1 cellular context compared by ENCODE assay signal in genomic region chr4:73872331-73873108, GRCh38.
TF ChIP-seq lines count a peak whose summit lies in the region.

No MANE protein-coding gene starts in this region.

TF ChIP-seq in WTC11, 78 proteins besides CTCF, POLR2A, EP300 and RAD21 (continued from another document):
- TF ChIP-seq, protein P1, sequence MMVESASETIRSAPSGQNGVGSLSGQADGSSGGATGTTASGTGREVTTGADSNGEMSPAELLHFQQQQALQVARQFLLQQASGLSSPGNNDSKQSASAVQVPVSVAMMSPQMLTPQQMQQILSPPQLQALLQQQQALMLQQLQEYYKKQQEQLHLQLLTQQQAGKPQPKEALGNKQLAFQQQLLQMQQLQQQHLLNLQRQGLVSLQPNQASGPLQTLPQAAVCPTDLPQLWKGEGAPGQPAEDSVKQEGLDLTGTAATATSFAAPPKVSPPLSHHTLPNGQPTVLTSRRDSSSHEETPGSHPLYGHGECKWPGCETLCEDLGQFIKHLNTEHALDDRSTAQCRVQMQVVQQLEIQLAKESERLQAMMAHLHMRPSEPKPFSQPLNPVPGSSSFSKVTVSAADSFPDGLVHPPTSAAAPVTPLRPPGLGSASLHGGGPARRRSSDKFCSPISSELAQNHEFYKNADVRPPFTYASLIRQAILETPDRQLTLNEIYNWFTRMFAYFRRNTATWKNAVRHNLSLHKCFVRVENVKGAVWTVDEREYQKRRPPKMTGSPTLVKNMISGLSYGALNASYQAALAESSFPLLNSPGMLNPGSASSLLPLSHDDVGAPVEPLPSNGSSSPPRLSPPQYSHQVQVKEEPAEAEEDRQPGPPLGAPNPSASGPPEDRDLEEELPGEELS (CRISPR knock-in tag; IDR thresholded peaks at IDR 0.05), result no peak
- no peak for TF ChIP-seq ZNF423 (CRISPR knock-in tag; IDR thresholded peaks at IDR 0.05)
- TF ChIP-seq CBFB (CRISPR knock-in tag; IDR thresholded peaks at IDR 0.05; ENCODE audit: low read depth), result no peak
- TF ChIP-seq CREM (CRISPR knock-in tag; IDR thresholded peaks at IDR 0.05), result no peak
- TF ChIP-seq, protein P2, sequence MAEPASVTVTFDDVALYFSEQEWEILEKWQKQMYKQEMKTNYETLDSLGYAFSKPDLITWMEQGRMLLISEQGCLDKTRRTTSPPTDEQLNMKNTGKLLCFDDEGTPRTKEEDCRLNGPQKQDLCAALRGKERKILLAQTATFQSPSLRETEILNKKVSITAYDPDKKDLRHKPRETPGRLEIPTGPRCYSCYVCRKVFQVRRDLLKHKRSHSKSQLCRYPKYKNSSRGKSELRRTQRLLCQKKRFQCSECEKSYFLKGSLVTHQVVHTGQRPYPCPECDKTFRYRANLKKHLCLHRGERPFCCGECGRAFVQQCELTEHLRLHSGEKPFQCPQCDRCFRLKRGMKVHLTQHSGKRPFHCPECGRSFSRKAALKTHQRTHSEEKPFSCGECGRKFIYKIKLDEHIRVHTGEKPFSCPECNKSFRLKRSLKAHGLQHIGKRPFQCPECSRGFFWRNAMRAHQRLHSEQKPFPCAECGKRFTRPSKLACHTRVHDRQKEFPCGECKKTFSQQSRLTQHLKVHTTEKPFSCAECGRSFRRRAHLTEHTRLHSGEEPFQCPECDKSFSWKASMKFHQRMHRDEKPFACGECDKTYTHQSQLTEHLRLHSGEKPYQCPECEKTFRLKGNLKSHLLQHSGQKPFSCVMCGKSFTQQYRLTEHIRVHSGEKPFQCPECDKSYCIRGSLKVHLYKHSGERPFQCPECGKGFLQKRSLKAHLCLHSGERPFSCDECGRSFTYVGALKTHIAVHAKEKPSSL (CRISPR knock-in tag; conservative IDR thresholded peaks at IDR 0.05), result no peak
- no peak for TF ChIP-seq NR1H2 (CRISPR knock-in tag; IDR thresholded peaks at IDR 0.05)
- no peak for TF ChIP-seq JUN (CRISPR knock-in tag; IDR thresholded peaks at IDR 0.05)
TF ChIP-seq in WTC11: peak in this region for 0.
